Comparison of ENCODE assay signal across 1 cellular context in genomic region chr19:39409207-39409885, GRCh38.
A peak's percentile ranks its signal among the peaks of the same experiment; 100 is the strongest.
TF ChIP-seq lines count a peak whose summit lies in the region.

No MANE protein-coding gene starts in this region.

TF ChIP-seq in endothelial cell of umbilical vein, 7 proteins besides CTCF, POLR2A, EP300 and RAD21:
- TF ChIP-seq MYC (IDR thresholded peaks at IDR 0.05; ENCODE audit: low read depth, low read length) (no peak), GATA2 (IDR thresholded peaks at IDR 0.05; ENCODE audit: insufficient read depth, insufficient read length, low read depth, low read length) (no peak), POLR2AphosphoS5 (IDR thresholded peaks at IDR 0.05; ENCODE audit: insufficient read depth, low read depth, low read length) (no peak), FOS (IDR thresholded peaks at IDR 0.05; ENCODE audit: borderline replicate concordance, insufficient read depth, low read length) (peak; percentile 18), JUN (IDR thresholded peaks at IDR 0.05; ENCODE audit: borderline replicate concordance, insufficient read depth, insufficient read length, low read depth) (peak; percentile 29)
- TF ChIP-seq, protein P1, sequence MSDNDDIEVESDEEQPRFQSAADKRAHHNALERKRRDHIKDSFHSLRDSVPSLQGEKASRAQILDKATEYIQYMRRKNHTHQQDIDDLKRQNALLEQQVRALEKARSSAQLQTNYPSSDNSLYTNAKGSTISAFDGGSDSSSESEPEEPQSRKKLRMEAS (IDR thresholded peaks at IDR 0.05; ENCODE audit: insufficient read depth, insufficient read length), result no peak
